16 cellular contexts compared by ENCODE assay signal in the genomic region with DNA sequence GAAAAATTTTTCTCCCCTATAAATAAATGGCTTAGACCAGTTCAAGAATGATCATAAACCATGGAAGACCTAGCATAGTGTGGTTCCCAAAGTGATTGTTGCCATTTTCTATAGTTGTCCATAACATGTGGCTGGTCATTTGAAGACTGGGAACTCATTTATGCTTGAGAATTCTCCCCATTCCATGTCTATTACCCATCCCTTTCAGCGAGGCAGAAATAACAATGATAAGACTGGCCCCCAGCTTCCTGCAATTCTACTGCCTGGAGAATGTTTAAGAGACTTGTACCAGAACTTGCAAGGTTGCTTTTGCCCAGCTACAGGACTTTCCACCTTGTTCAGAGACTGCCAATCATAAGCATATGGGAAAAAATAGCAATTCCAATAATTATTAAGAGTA.
DNase-seq lines count a peak whose midpoint lies in the region; ATAC-seq and TF ChIP-seq lines count a peak whose summit lies in the region.
"Had no signal": no experiment of that assay in that cellular context is flagged by ENCODE, and none has a peak within 500 bp of the region (broad histone marks: within the 10 kb centered on the region; RNA-seq: fewer than 3 reads in every experiment).

No MANE protein-coding gene starts in this region.

- no peaks in the 10 kb centered on the region for H3K4me1 ChIP-seq in IMR-90 (ENCODE audit: control insufficient read depth, insufficient read depth, low read length)
- no peaks in the 10 kb centered on the region for H3K4me1 ChIP-seq in tibial artery
- H3K4me1 ChIP-seq: A549 had no signal

- no peak overlapping the region for H3K27ac Mint-ChIP-seq in immature natural killer cell
- H3K27ac Mint-ChIP-seq: CD14-positive monocyte; CD8-positive, alpha-beta T cell had no signal

- H2BK120ac ChIP-seq in IMR-90 (ENCODE audit: low read depth, low read length): no peak overlapping the region

- no peak overlapping the region for H3K18ac ChIP-seq in IMR-90 (ENCODE audit: low read depth, low read length)

- H4K8ac ChIP-seq in IMR-90 (ENCODE audit: low read depth in 2 of 2, low read length in 2 of 2): no peak overlapping the region

- no peak overlapping the region for H3K4me3 Mint-ChIP-seq in immature natural killer cell
- H3K4me3 Mint-ChIP-seq: CD14-positive monocyte; CD8-positive, alpha-beta T cell had no signal

- no peak overlapping the region for H2BK15ac ChIP-seq in IMR-90 (ENCODE audit: low read depth, low read length)

- no peak overlapping the region for H3K4ac ChIP-seq in IMR-90 (ENCODE audit: low read depth, low read length)

- no peak overlapping the region for H2AK5ac ChIP-seq in IMR-90 (ENCODE audit: low read depth, low read length)

- H3K9me3 ChIP-seq in IMR-90 (ENCODE audit: control insufficient read depth, insufficient read depth, low read length) (no peaks in the 10 kb centered on the region), tibial artery (no peaks in the 10 kb centered on the region)
- H3K9me3 ChIP-seq: A549 had no signal

- ATAC-seq in IMR-90 (ENCODE audit: low read depth) (peak; percentile 40), GM19395 (IDR thresholded peaks at IDR 0.05; ENCODE audit: unreplicated experiment) (no peak)
- ATAC-seq: A549; CD8-positive, alpha-beta T cell; K562 had no signal

- no CpG with 5 or more reads among the region's 1 CpG for WGBS in IMR-90 (ENCODE audit: extremely low coverage in 2 of 2, insufficient read length in 1 of 2), 2 experiments

- H3K14ac ChIP-seq in IMR-90 (replicated peaks; ENCODE audit: low read depth, low read length): no peak overlapping the region

- no TSS peak for BruUV-seq in IMR-90 (replicated peaks; lab: Mats Ljungman, UMichigan)

- no peak overlapping the region for H4K91ac ChIP-seq in IMR-90 (ENCODE audit: insufficient read depth, low read depth, low read length)

- no peak for TF ChIP-seq CTCF in IMR-90 (conservative IDR thresholded peaks at IDR 0.05; ENCODE audit: low read depth, low read length)
- TF ChIP-seq CTCF in brain microvascular endothelial cell (IDR thresholded peaks at IDR 0.05; ENCODE audit: low read depth, low read length, missing control alignments): no peak
- no peak for TF ChIP-seq CTCF in fibroblast of the aortic adventitia (IDR thresholded peaks at IDR 0.05; ENCODE audit: insufficient read depth, low read length)
- no peak for TF ChIP-seq CTCF in tibial artery (IDR thresholded peaks at IDR 0.05)

- intact Hi-C loops in IMR-90 (cut with micrococcal nuclease): no loop called here
- intact Hi-C loops in tibial artery (cut with DNase I; ENCODE audit: low total_unique reads): no loop called here

- no peaks in the 10 kb centered on the region for H3K36me3 Mint-ChIP-seq in immature natural killer cell
- H3K36me3 Mint-ChIP-seq: CD14-positive monocyte; CD8-positive, alpha-beta T cell had no signal

- no peak overlapping the region for H3K23ac ChIP-seq in IMR-90 (ENCODE audit: low read depth, low read length)

- no peak for TF ChIP-seq POLR2A in IMR-90 (IDR thresholded peaks at IDR 0.05; ENCODE audit: low read depth, low read length)

- H3K27ac ChIP-seq in IMR-90 (ENCODE audit: insufficient read depth, low read length) (no peak overlapping the region), brain microvascular endothelial cell (peak overlapping the region; percentile 7), tibial artery (no peak overlapping the region)
- H3K27ac ChIP-seq: A549, GM23248, HL-60 had no signal

- H3K4me3 ChIP-seq in IMR-90 (ENCODE audit: insufficient read depth, low read depth, low read length): no peak overlapping the region
- no peak overlapping the region for H3K4me3 ChIP-seq in brain microvascular endothelial cell (ENCODE audit: low read depth, low read length)
- H3K4me3 ChIP-seq in fibroblast of the aortic adventitia (ENCODE audit: low read depth, low read length): no peak overlapping the region
- no peak overlapping the region for H3K4me3 ChIP-seq in tibial artery
- H3K4me3 ChIP-seq: A549, GM23248, K562 had no signal

- H3K4me2 ChIP-seq in IMR-90 (ENCODE audit: low read depth, low read length): no peak overlapping the region
- H3K4me2 ChIP-seq: A549 had no signal

- peaks cover 0 to 3% (median 0%) of the 10 kb centered on the region in 3 donors for H3K27me3 Mint-ChIP-seq in immature natural killer cell (ENCODE audit: low read depth in 3 of 3)

- no peaks in the 10 kb centered on the region for H3K4me1 Mint-ChIP-seq in immature natural killer cell
- H3K4me1 Mint-ChIP-seq: CD14-positive monocyte had no signal

- no peaks in the 10 kb centered on the region for H3K9me1 ChIP-seq in IMR-90 (ENCODE audit: insufficient read depth, low read length)

- H3K27me3 ChIP-seq in IMR-90 (ENCODE audit: control insufficient read depth, insufficient read depth, low read length): no peaks in the 10 kb centered on the region; the same call in 1 of the 2 replicates
- H3K27me3 ChIP-seq in brain microvascular endothelial cell (replicated peaks): no peaks in the 10 kb centered on the region
- no peaks in the 10 kb centered on the region for H3K27me3 ChIP-seq in tibial artery

- in situ Hi-C loops in IMR-90 (cut with MboI; ENCODE audit: low sequenced_read_pairs): no loop called here
- in situ Hi-C loops in brain microvascular endothelial cell (cut with HindIII; ENCODE audit: low pct_ligation_motif_present, low sequenced_read_pairs): no loop called here

- CTCF ChIA-PET in IMR-90 (lab: Yijun Ruan, JAX): no interaction called here

- H2AFZ ChIP-seq in IMR-90 (replicated peaks; ENCODE audit: low read length, poor library complexity): no peak overlapping the region
- H2AFZ ChIP-seq: GM23248 had no signal

- H3K9ac ChIP-seq in IMR-90 (ENCODE audit: low read depth, low read length): no peak overlapping the region
- H3K9ac ChIP-seq: GM23248 had no signal

- H2BK5ac ChIP-seq in IMR-90 (ENCODE audit: low read depth, low read length, poor library complexity, severe bottlenecking): no peak overlapping the region

- peaks cover 0 to 24% (median 2%) of the 10 kb centered on the region in 6 donors for H3K9me3 Mint-ChIP-seq in immature natural killer cell

- no peak overlapping the region for H3K56ac ChIP-seq in IMR-90 (ENCODE audit: extremely low read depth, insufficient read depth, low read length)

- POLR2A ChIA-PET in IMR-90 (lab: Charles Lee; ENCODE audit: unreplicated experiment): no interaction called here

- no peak overlapping the region for H2BK20ac ChIP-seq in IMR-90 (ENCODE audit: low read depth, low read length)

- DNase-seq in IMR-90 (peak; percentile 44), brain microvascular endothelial cell (peak; percentile 73), fibroblast of the aortic adventitia (ENCODE audit: low read depth) (peak; percentile 32), tibial artery (no peak), SW480 (ENCODE audit: low spot score) (no peak), immature natural killer cell (no peak)
- DNase-seq: CD8-positive, alpha-beta T cell; COR-L47; DMS153; GF-D8; GM23248 had no signal

- no peak overlapping the region for H4K5ac ChIP-seq in IMR-90 (ENCODE audit: low read depth, low read length)

- H2AK9ac ChIP-seq in IMR-90 (replicated peaks; ENCODE audit: low read depth, low read length, poor library complexity): no peak overlapping the region

- no peak for TF ChIP-seq RAD21 in IMR-90 (IDR thresholded peaks at IDR 0.05; ENCODE audit: low read length)

- dilution Hi-C loops in IMR-90 (cut with HindIII; ENCODE audit: low sequenced_read_pairs, unreplicated experiment): no loop called here

- H3K36me3 ChIP-seq in IMR-90 (ENCODE audit: control insufficient read depth, insufficient read depth, low read length): no peaks in the 10 kb centered on the region
- H3K36me3 ChIP-seq in brain microvascular endothelial cell (replicated peaks): no peaks in the 10 kb centered on the region
- H3K36me3 ChIP-seq in tibial artery: no peaks in the 10 kb centered on the region

- H4K20me1 ChIP-seq in IMR-90 (ENCODE audit: insufficient read depth, low read length): no peaks in the 10 kb centered on the region

- H3K79me1 ChIP-seq in IMR-90 (ENCODE audit: low read depth in 1 of 2, low read length in 2 of 2): no peaks in the 10 kb centered on the region

TF ChIP-seq in IMR-90, 13 proteins besides CTCF, POLR2A, EP300 and RAD21:
- TF ChIP-seq FOS (IDR thresholded peaks at IDR 0.05; ENCODE audit: low read depth, low read length) (no peak), MAFK (IDR thresholded peaks at IDR 0.05; ENCODE audit: low read depth, low read length) (no peak), BHLHE40 (IDR thresholded peaks at IDR 0.05; ENCODE audit: low read depth, low read length) (no peak), RCOR1 (IDR thresholded peaks at IDR 0.05; ENCODE audit: insufficient replicate concordance, low read length) (no peak), MXI1 (IDR thresholded peaks at IDR 0.05; ENCODE audit: borderline replicate concordance, low read depth, low read length) (no peak), CHD1 (IDR thresholded peaks at IDR 0.05; ENCODE audit: low read depth, low read length) (no peak), SMC3 (IDR thresholded peaks at IDR 0.05; ENCODE audit: low read depth, low read length) (no peak), NFE2L2 (IDR thresholded peaks at IDR 0.05; ENCODE audit: low read depth, low read length) (no peak), CEBPB (IDR thresholded peaks at IDR 0.05; ENCODE audit: low read depth, low read length) (no peak), RFX5 (IDR thresholded peaks at IDR 0.05; ENCODE audit: low read depth, low read length) (no peak), MAZ (IDR thresholded peaks at IDR 0.05; ENCODE audit: borderline replicate concordance, low read depth, low read length) (no peak)
- TF ChIP-seq, protein P1, sequence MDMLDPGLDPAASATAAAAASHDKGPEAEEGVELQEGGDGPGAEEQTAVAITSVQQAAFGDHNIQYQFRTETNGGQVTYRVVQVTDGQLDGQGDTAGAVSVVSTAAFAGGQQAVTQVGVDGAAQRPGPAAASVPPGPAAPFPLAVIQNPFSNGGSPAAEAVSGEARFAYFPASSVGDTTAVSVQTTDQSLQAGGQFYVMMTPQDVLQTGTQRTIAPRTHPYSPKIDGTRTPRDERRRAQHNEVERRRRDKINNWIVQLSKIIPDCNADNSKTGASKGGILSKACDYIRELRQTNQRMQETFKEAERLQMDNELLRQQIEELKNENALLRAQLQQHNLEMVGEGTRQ (IDR thresholded peaks at IDR 0.05; ENCODE audit: low read depth, low read length): no peak

Comparison
In these comparisons a context has a peak if more than half of its experiments do, and no peak if none do; other contexts are left out.
1. DNase-seq: peak in IMR-90 (single experiment), brain microvascular endothelial cell (single experiment) and fibroblast of the aortic adventitia (single experiment); none in tibial artery (0 of 2), SW480 (single experiment) and immature natural killer cell (0 of 3).